ENCODE assay signal across 15 cellular contexts in the genomic region with DNA sequence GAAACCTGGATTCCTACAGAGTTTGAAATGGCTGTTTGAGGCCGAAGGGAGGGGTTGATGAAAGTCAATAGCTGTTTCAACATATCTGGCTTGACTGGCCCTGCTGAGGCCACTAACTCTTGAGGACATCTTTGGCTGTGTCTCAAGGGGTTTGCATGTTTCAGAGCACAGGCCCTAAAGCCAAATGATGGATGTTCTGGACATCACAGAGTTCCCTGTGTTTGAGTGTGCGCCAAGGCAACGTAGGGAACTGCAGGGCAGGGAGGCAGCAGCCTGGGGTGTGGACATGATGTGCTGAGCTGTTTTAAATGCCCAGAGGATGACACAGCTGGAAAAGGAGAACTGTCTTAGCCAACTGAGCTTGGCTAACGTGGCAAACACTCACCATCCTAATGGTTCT.
A peak's percentile ranks its signal among the peaks of the same experiment; 100 is the strongest.
DNase-seq lines count a peak whose midpoint lies in the region; ATAC-seq and TF ChIP-seq lines count a peak whose summit lies in the region.
"Had no signal": no experiment of that assay in that cellular context is flagged by ENCODE, and none has a peak within 500 bp of the region (broad histone marks: within the 10 kb centered on the region; RNA-seq: fewer than 3 reads in every experiment).

No MANE protein-coding gene starts in this region.

- no peaks in the 10 kb centered on the region for H3K27me3 Mint-ChIP-seq in T-helper 2 cell treated with Interferon-gamma antibody and Interleukin-4, amounts not matched to agents 5 μg/mL and 100 μg/mL, for 36 hours (ENCODE audit: low read depth)
- H3K27me3 Mint-ChIP-seq: activated CD4-positive, alpha-beta T cell treated with anti-CD3 and anti-CD28 coated beads, Interleukin-2, amount 10 ng/mL, durations not matched to agents 7 days and 5 days had no signal

- no peak overlapping the region for H3K23ac ChIP-seq in trophoblast cell (ENCODE audit: low read length)

- H2BK5ac ChIP-seq in trophoblast cell (ENCODE audit: low read depth, low read length, poor library complexity): no peak overlapping the region

- peaks cover 40% of the 10 kb centered on the region for H3K79me2 ChIP-seq in OCI-LY1 (ENCODE audit: insufficient read depth, low read length)
- H3K79me2 ChIP-seq in trophoblast cell (ENCODE audit: control insufficient read depth, insufficient read depth, low read length, poor library complexity): peaks cover 5% of the 10 kb centered on the region

- no peaks in the 10 kb centered on the region for H3K9me2 ChIP-seq in OCI-LY1 (ENCODE audit: low read depth, low read length)

- peaks cover 4% of the 10 kb centered on the region; the same call in 1 of the 2 replicates for H3F3A ChIP-seq in OCI-LY1 (ENCODE audit: insufficient read depth, low read length)

- DNase-seq in AG20443 (ENCODE audit: low spot score) (peak; percentile 94), fibroblast of pulmonary artery (ENCODE audit: low read depth) (peak; percentile 36), trophoblast cell (peak; percentile 99), germinal center (ENCODE audit: low spot score) (no peak)
- no peak for DNase-seq in T-helper 2 cell treated with Interferon-gamma antibody and Interleukin-4, amounts not matched to agents 5 μg/mL and 100 μg/mL, for 36 hours (ENCODE audit: low spot score)
- DNase-seq: activated CD4-positive, alpha-beta T cell treated with anti-CD3 and anti-CD28 coated beads, Interleukin-2, amount 10 ng/mL, durations not matched to agents 7 days and 5 days; anterior cingulate cortex; Calu3; glutamatergic neuron; NCI-H1436 had no signal

- no peak overlapping the region for H3K4me3 Mint-ChIP-seq in T-helper 2 cell treated with Interferon-gamma antibody and Interleukin-4, amounts not matched to agents 5 μg/mL and 100 μg/mL, for 36 hours
- H3K4me3 Mint-ChIP-seq: activated CD4-positive, alpha-beta T cell treated with anti-CD3 and anti-CD28 coated beads, Interleukin-2, amount 10 ng/mL, durations not matched to agents 7 days and 5 days had no signal

- H3K18ac ChIP-seq in trophoblast cell (ENCODE audit: low read length): peak overlapping the region; percentile 11

- no peak overlapping the region for H3K4me3 ChIP-seq in OCI-LY1 (ENCODE audit: low read depth, low read length, poor library complexity, severe bottlenecking)
- H3K4me3 ChIP-seq in fibroblast of pulmonary artery (replicated peaks; ENCODE audit: low read depth, low read length): no peak overlapping the region
- no peak overlapping the region for H3K4me3 ChIP-seq in trophoblast cell (ENCODE audit: low read depth, low read length)

- no peak overlapping the region for H3K14ac ChIP-seq in trophoblast cell (ENCODE audit: low read length)

- H3K36me3 Mint-ChIP-seq in T-helper 2 cell treated with Interferon-gamma antibody and Interleukin-4, amounts not matched to agents 5 μg/mL and 100 μg/mL, for 36 hours (ENCODE audit: low read depth): peaks cover 25% of the 10 kb centered on the region

- H3K9me3 ChIP-seq in OCI-LY1 (ENCODE audit: low read length) (no peaks in the 10 kb centered on the region), trophoblast cell (ENCODE audit: insufficient read depth, low read depth, low read length) (no peaks in the 10 kb centered on the region)

- ATAC-seq in GM19455 (IDR thresholded peaks at IDR 0.05; ENCODE audit: unreplicated experiment) (no peak), GM21717 (IDR thresholded peaks at IDR 0.05; ENCODE audit: unreplicated experiment) (no peak)
- ATAC-seq: Panc1 had no signal

- no peaks in the 10 kb centered on the region for H3K79me1 ChIP-seq in trophoblast cell (ENCODE audit: low read length)

- H3K9ac ChIP-seq in OCI-LY1 (ENCODE audit: low read length) (no peak overlapping the region), trophoblast cell (ENCODE audit: low read length) (no peak overlapping the region)

- H2AK5ac ChIP-seq in trophoblast cell (ENCODE audit: low read length): no peak overlapping the region

- WGBS in trophoblast cell (ENCODE audit: extremely low coverage, insufficient coverage, insufficient read length): no CpG with 5 or more reads among the region's 4 CpGs

- H3K4me2 ChIP-seq in OCI-LY1 (ENCODE audit: low read length) (no peak overlapping the region), trophoblast cell (ENCODE audit: low read length) (no peak overlapping the region)

- H2BK120ac ChIP-seq in trophoblast cell (ENCODE audit: insufficient read depth, low read length, poor library complexity): no peak overlapping the region

- peaks cover 82% of the 10 kb centered on the region for H3K36me3 ChIP-seq in OCI-LY1 (ENCODE audit: insufficient read depth, low read length)
- H3K36me3 ChIP-seq in trophoblast cell (ENCODE audit: control insufficient read depth in 1 of 2, insufficient read depth in 2 of 2, low read length in 2 of 2): peaks cover 6 to 15% of the 10 kb centered on the region in 2 experiments

- H3K27me3 ChIP-seq in OCI-LY1 (ENCODE audit: insufficient read depth, low read length): no peaks in the 10 kb centered on the region
- H3K27me3 ChIP-seq in trophoblast cell (ENCODE audit: insufficient read depth, low read length): no peaks in the 10 kb centered on the region

- no peak overlapping the region for H3K27ac Mint-ChIP-seq in T-helper 2 cell treated with Interferon-gamma antibody and Interleukin-4, amounts not matched to agents 5 μg/mL and 100 μg/mL, for 36 hours
- H3K27ac Mint-ChIP-seq: activated CD4-positive, alpha-beta T cell treated with anti-CD3 and anti-CD28 coated beads, Interleukin-2, amount 10 ng/mL, durations not matched to agents 7 days and 5 days had no signal

- H3K4me1 ChIP-seq in OCI-LY1 (ENCODE audit: insufficient read depth, low read length, severe bottlenecking) (peaks cover 64% of the 10 kb centered on the region), trophoblast cell (ENCODE audit: control insufficient read depth in 1 of 2, insufficient read depth in 2 of 2, low read length in 2 of 2) (peaks cover 14 to 15% of the 10 kb centered on the region in 2 experiments)

- H3K4me1 Mint-ChIP-seq in T-helper 2 cell treated with Interferon-gamma antibody and Interleukin-4, amounts not matched to agents 5 μg/mL and 100 μg/mL, for 36 hours (ENCODE audit: low read depth): peaks cover 31% of the 10 kb centered on the region

- no peaks in the 10 kb centered on the region for H3K9me3 Mint-ChIP-seq in T-helper 2 cell treated with Interferon-gamma antibody and Interleukin-4, amounts not matched to agents 5 μg/mL and 100 μg/mL, for 36 hours
- H3K9me3 Mint-ChIP-seq: activated CD4-positive, alpha-beta T cell treated with anti-CD3 and anti-CD28 coated beads, Interleukin-2, amount 10 ng/mL, durations not matched to agents 7 days and 5 days; nephron had no signal

- H4K8ac ChIP-seq in trophoblast cell (ENCODE audit: low read depth, low read length): no peak overlapping the region

- H3K4ac ChIP-seq in trophoblast cell (ENCODE audit: low read depth, low read length): no peak overlapping the region

- TF ChIP-seq CTCF in OCI-LY1 (IDR thresholded peaks at IDR 0.05; ENCODE audit: low read length): no peak
- TF ChIP-seq CTCF in fibroblast of pulmonary artery (IDR thresholded peaks at IDR 0.05; ENCODE audit: low read length, missing control alignments): no peak

- no peaks in the 10 kb centered on the region for H4K20me1 ChIP-seq in OCI-LY1 (ENCODE audit: insufficient read depth, low read length)

- H4K91ac ChIP-seq in trophoblast cell (ENCODE audit: low read depth, low read length): no peak overlapping the region

- no peak overlapping the region for H4K12ac ChIP-seq in trophoblast cell (ENCODE audit: low read depth, low read length)

- H3K27ac ChIP-seq in OCI-LY1 (ENCODE audit: low read depth, low read length, poor library complexity, severe bottlenecking): peak overlapping the region; percentile 21
- H3K27ac ChIP-seq in trophoblast cell (ENCODE audit: low read depth, low read length): no peak overlapping the region

- H2AFZ ChIP-seq in OCI-LY1 (ENCODE audit: low read length) (no peak overlapping the region), trophoblast cell (ENCODE audit: insufficient read depth, low read length, poor library complexity) (no peak overlapping the region)

- H2BK12ac ChIP-seq in trophoblast cell (ENCODE audit: low read length): no peak overlapping the region

Comparison
In these comparisons a context has a peak if more than half of its experiments do, and no peak if none do; other contexts are left out.
1. DNase-seq: peak in AG20443 (single experiment), fibroblast of pulmonary artery (single experiment) and trophoblast cell (2 of 2); none in T-helper 2 cell treated with Interferon-gamma antibody and Interleukin-4, amounts not matched to agents 5 μg/mL and 100 μg/mL, for 36 hours (single experiment) and germinal center (single experiment).